In genomic region chr15:26736502-26737248, GRCh38 we compare ENCODE assay signal across 24 cellular contexts. TPM values are rescaled to one million over a fixed set of nuclear protein-coding genes. Genes with fewer than 3 reads are reported as not detected.
"Had no signal": no experiment of that assay in that cellular context is flagged by ENCODE, and none has a peak within 500 bp of the region (broad histone marks: within the 10 kb centered on the region; RNA-seq: fewer than 3 reads in every experiment).

No MANE protein-coding gene starts in this region.

- H3K4me1 Mint-ChIP-seq: activated naive CD8-positive, alpha-beta T cell treated with anti-CD3 and anti-CD28 coated beads, Interleukin-2, amount 10 ng/mL, durations not matched to agents 7 days and 5 days; naive B cell; neural crest cell had no signal

- H3K4me3 Mint-ChIP-seq: activated CD4-positive, alpha-beta memory T cell treated with anti-CD3 and anti-CD28 coated beads for 36 hours; activated naive CD4-positive, alpha-beta T cell treated with anti-CD3 and anti-CD28 coated beads for 36 hours; activated naive CD8-positive, alpha-beta T cell treated with anti-CD3 and anti-CD28 coated beads, Interleukin-2, amount 10 ng/mL, durations not matched to agents 7 days and 5 days; activated T-cell treated with anti-CD3 and anti-CD28 coated beads, Interleukin-2, amount 50 U/mL, for 72 hours; dendritic cell treated with granulocyte-macrophage colony-stimulating factor and Interleukin-4, amounts not matched to agents 40 ng/mL and 50 ng/mL, for 4 days; naive B cell; neural crest cell; T-helper 1 cell treated with Interleukin-12 subunit alpha and Interleukin-12 subunit beta and Interleukin-4 antibody, amounts not matched to agents 30 μg/mL and 1 μg/mL, for 36 hours had no signal

- H3K27ac Mint-ChIP-seq: activated CD4-positive, alpha-beta memory T cell treated with anti-CD3 and anti-CD28 coated beads for 36 hours; activated naive CD4-positive, alpha-beta T cell treated with anti-CD3 and anti-CD28 coated beads for 36 hours; activated naive CD8-positive, alpha-beta T cell treated with anti-CD3 and anti-CD28 coated beads, Interleukin-2, amount 10 ng/mL, durations not matched to agents 7 days and 5 days; activated T-cell treated with anti-CD3 and anti-CD28 coated beads, Interleukin-2, amount 50 U/mL, for 72 hours; dendritic cell treated with granulocyte-macrophage colony-stimulating factor and Interleukin-4, amounts not matched to agents 40 ng/mL and 50 ng/mL, for 4 days; progenitor cell of endocrine pancreas; T-helper 1 cell treated with Interleukin-12 subunit alpha and Interleukin-12 subunit beta and Interleukin-4 antibody, amounts not matched to agents 30 μg/mL and 1 μg/mL, for 36 hours had no signal

- H3K4me1 ChIP-seq: gastrocnemius medialis, lower lobe of right lung, spleen, upper lobe of right lung had no signal

- H3K27ac ChIP-seq: gastrocnemius medialis, lower lobe of right lung, spleen, upper lobe of right lung had no signal

- DNase-seq: activated CD4-positive, alpha-beta memory T cell treated with anti-CD3 and anti-CD28 coated beads for 36 hours; activated CD4-positive, alpha-beta T cell treated with anti-CD3 and anti-CD28 coated beads for 48 hours; activated effector memory CD4-positive, alpha-beta T cell treated with Interleukin-2 at 50 U/mL for 16 hours; activated naive CD4-positive, alpha-beta T cell treated with anti-CD3 and anti-CD28 coated beads for 36 hours; activated naive CD8-positive, alpha-beta T cell treated with anti-CD3 and anti-CD28 coated beads, Interleukin-2, amount 10 ng/mL, durations not matched to agents 7 days and 5 days; activated T-cell treated with anti-CD3 and anti-CD28 coated beads, Interleukin-2, amount 50 U/mL, for 72 hours; amygdala; effector CD8-positive, alpha-beta T cell; gastrocnemius medialis; head of caudate nucleus; hypothalamus; kidney; lower lobe of right lung; naive B cell; spleen; stimulated activated CD4-positive, alpha-beta T cell treated with anti-CD3 and anti-CD28 coated beads, Interleukin-4, amount 100 ng/mL, for 1 hour; stimulated activated naive CD4-positive, alpha-beta T cell treated with Interleukin-2 at 50 U/mL for 16 hours; upper lobe of right lung had no signal

- H3K4me3 ChIP-seq: gastrocnemius medialis, lower lobe of right lung, spleen, upper lobe of right lung had no signal

- H3K9me3 ChIP-seq: gastrocnemius medialis, upper lobe of right lung had no signal

- H3K36me3 Mint-ChIP-seq: activated naive CD8-positive, alpha-beta T cell treated with anti-CD3 and anti-CD28 coated beads, Interleukin-2, amount 10 ng/mL, durations not matched to agents 7 days and 5 days had no signal

- H3K36me3 ChIP-seq: gastrocnemius medialis, lower lobe of right lung, spleen, upper lobe of right lung had no signal

- H3K27me3 Mint-ChIP-seq: activated CD4-positive, alpha-beta memory T cell treated with anti-CD3 and anti-CD28 coated beads for 36 hours; activated naive CD8-positive, alpha-beta T cell treated with anti-CD3 and anti-CD28 coated beads, Interleukin-2, amount 10 ng/mL, durations not matched to agents 7 days and 5 days; dendritic cell treated with granulocyte-macrophage colony-stimulating factor and Interleukin-4, amounts not matched to agents 40 ng/mL and 50 ng/mL, for 4 days; naive B cell had no signal

- ATAC-seq: activated T-cell treated with anti-CD3 and anti-CD28 coated beads, Interleukin-2, amount 50 U/mL, for 72 hours; esophagus mucosa; gastrocnemius medialis; lower lobe of right lung; upper lobe of right lung had no signal

- H3K27me3 ChIP-seq: gastrocnemius medialis, spleen, upper lobe of right lung had no signal

RNA-seq across cellular contexts. Expression of gene GABRB3, which starts 36.2 kb away (rescaled TPM):
- total RNA-seq: activated naive CD8-positive, alpha-beta T cell treated with anti-CD3 and anti-CD28 coated beads, Interleukin-2, amount 10 ng/mL, durations not matched to agents 7 days and 5 days; endothelial cell of umbilical vein had no signal
